12 cellular contexts compared by ENCODE assay signal in genomic region chr17:43669971-43670644, GRCh38. TPM values are rescaled to one million over a fixed set of nuclear protein-coding genes. Genes with fewer than 3 reads are reported as not detected.
DNase-seq lines count a peak whose midpoint lies in the region; ATAC-seq, FAIRE-seq and TF ChIP-seq lines count a peak whose summit lies in the region.
"Had no signal": no experiment of that assay in that cellular context is flagged by ENCODE, and none has a peak within 500 bp of the region (broad histone marks: within the 10 kb centered on the region; RNA-seq: fewer than 3 reads in every experiment).

No MANE protein-coding gene starts in this region.

- in situ Hi-C loops in GM12878 (cut with MboI) = loop anchor here (5.0 to 25.0 kb wide), 2 partner anchors 93 to 458 kb away; partner anchors contain the start of gene TMEM106A

- H3K4me3 Mint-ChIP-seq in activated T-cell treated with anti-CD3 and anti-CD28 coated beads, Interleukin-2, amount 50 U/mL, for 72 hours = no peak overlapping the region
- no peak overlapping the region for H3K4me3 Mint-ChIP-seq in immature natural killer cell
- H3K4me3 Mint-ChIP-seq: activated T-helper 1 cell treated with anti-CD3 and anti-CD28 coated beads, Interleukin-12 subunit alpha, Interleukin-12 subunit beta, Interleukin-2, Interleukin-4 antibody, amounts not matched to agents 30 ng/mL and 10 ng/mL and 1 ng/mL, durations not matched to agents 14 hours and 24 hours and 36 hours; naive B cell had no signal

- H3K4me3 ChIP-seq in GM12878 = no peak overlapping the region
- H3K4me3 ChIP-seq in muscle layer of duodenum (ENCODE audit: low read depth in 1 of 2, low read length in 2 of 2) = no peak overlapping the region
- H3K4me3 ChIP-seq: heart left ventricle had no signal

- 59% methylated on average over 10 of the region's 10 CpGs for WGBS in GM12878 (ENCODE audit: insufficient coverage, insufficient replicate concordance, low lambda C conversion rate, missing lambda C conversion rate)

- POLR2A ChIA-PET in GM12878 (lab: Charles Lee) = interaction anchor here (0.6 to 1.3 kb wide), 5 partner anchors 8 to 152 kb away, joined by 3 to 7 read pairs (median 3); partner anchors contain the start of gene MEOX1

- TF ChIP-seq EP300 in GM12878 (IDR thresholded peaks at IDR 0.05; ENCODE audit: borderline replicate concordance in 1 of 2, control insufficient read depth in 1 of 2, low read depth in 2 of 2, low read length in 2 of 2) = no peak

- peak; percentile 52 for DNase-seq in DMS153 treated with DMSO at 0.1 percent for 48 hours (lab: John Stamatoyannopoulos, UW; ENCODE audit: unreplicated experiment)
- DNase-seq in NCI-H2029 (lab: John Stamatoyannopoulos, UW) = peak; percentile 35
- peak; percentile 59 for DNase-seq in GM12878 (ENCODE audit: low read depth, low spot score)
- DNase-seq in activated T-cell treated with anti-CD3 and anti-CD28 coated beads, Interleukin-2, amount 50 U/mL, for 72 hours = no peak
- DNase-seq in immature natural killer cell = no peak
- no peak for DNase-seq in putamen (ENCODE audit: low spot score)
- DNase-seq in HuH-7 (ENCODE audit: low spot score) = no peak
- DNase-seq: naive B cell had no signal

- FAIRE-seq in GM12878 (lab: Jason Lieb, UNC) = no peak

- no peaks in the 10 kb centered on the region for H4K20me1 ChIP-seq in GM12878 (ENCODE audit: control insufficient read depth, insufficient read depth)

- no peaks in the 10 kb centered on the region for H3K9me3 ChIP-seq in GM12878 (replicated peaks; ENCODE audit: control insufficient read depth, insufficient read depth, low read length)
- no peaks in the 10 kb centered on the region for H3K9me3 ChIP-seq in muscle layer of duodenum (ENCODE audit: control insufficient read depth in 1 of 2, low read length in 2 of 2)
- H3K9me3 ChIP-seq: heart left ventricle had no signal

- SMC1A ChIA-PET in GM12878 (lab: Charles Lee; ENCODE audit: uncharacterized antibody, unreplicated experiment) = interaction anchor here (0.9 to 5.4 kb wide), 8 partner anchors 8 to 186 kb away, joined by 3 to 33 read pairs (median 6); partner anchors contain the start of genes DHX8 and MEOX1

- ATAC-seq in GM12878 = peak; percentile 75
- no peak for ATAC-seq in activated T-cell treated with anti-CD3 and anti-CD28 coated beads, Interleukin-2, amount 50 U/mL, for 72 hours (replicated peaks in 1 of 2)

- no peaks in the 10 kb centered on the region for H3K27me3 Mint-ChIP-seq in activated T-cell treated with anti-CD3 and anti-CD28 coated beads, Interleukin-2, amount 50 U/mL, for 72 hours (ENCODE audit: low read depth)
- peaks cover 2 to 7% (median 5%) of the 10 kb centered on the region in 3 donors for H3K27me3 Mint-ChIP-seq in immature natural killer cell (ENCODE audit: low read depth in 3 of 3)

- H3K27ac ChIP-seq in GM12878 (ENCODE audit: control insufficient read depth, insufficient read depth) (peak overlapping the region; percentile 48), muscle layer of duodenum (ENCODE audit: low read length) (peak overlapping the region; percentile 33)
- H3K27ac ChIP-seq: RWPE1 had no signal

- CTCF ChIA-PET in GM12878 (lab: Yijun Ruan, JAX) = interaction anchor here (0.9 to 6.0 kb wide), 9 partner anchors 8 to 276 kb away, joined by 3 to 55 read pairs (median 5); partner anchors contain the start of gene MEOX1

- no peak for TF ChIP-seq POLR2A in GM12878 (IDR thresholded peaks at IDR 0.05; ENCODE audit: low read depth, low read length)

- no peaks in the 10 kb centered on the region for H3K36me3 Mint-ChIP-seq in activated T-cell treated with anti-CD3 and anti-CD28 coated beads, Interleukin-2, amount 50 U/mL, for 72 hours (ENCODE audit: insufficient read depth in 2 of 2)
- no peaks in the 10 kb centered on the region for H3K36me3 Mint-ChIP-seq in immature natural killer cell
- H3K36me3 Mint-ChIP-seq: naive B cell had no signal

- no peak overlapping the region for H3K9ac ChIP-seq in GM12878 (ENCODE audit: control insufficient read depth, insufficient read depth, low read length)

- intact Hi-C loops in GM12878 (cut with micrococcal nuclease; ENCODE audit: unreplicated experiment) = no loop called here

- peak overlapping the region; percentile 15; the same call in 1 of the 2 replicates for H3K4me2 ChIP-seq in GM12878 (ENCODE audit: control insufficient read depth, insufficient read depth)

- no peaks in the 10 kb centered on the region for H3K36me3 ChIP-seq in GM12878 (ENCODE audit: control insufficient read depth in 2 of 2, insufficient read depth in 2 of 2, low read length in 1 of 2)
- no peaks in the 10 kb centered on the region for H3K36me3 ChIP-seq in muscle layer of duodenum (ENCODE audit: control insufficient read depth in 1 of 2, insufficient read depth in 2 of 2, low read length in 2 of 2)
- H3K36me3 ChIP-seq: heart left ventricle had no signal

- RAD21 ChIA-PET in GM12878 (lab: Charles Lee; ENCODE audit: unreplicated experiment) = interaction anchor here (0.5 to 5.7 kb wide), 9 partner anchors 10 to 1355 kb away, joined by 3 to 334 read pairs (median 4); partner anchors contain the start of gene MEOX1

- TF ChIP-seq RAD21 in GM12878 (IDR thresholded peaks at IDR 0.05; ENCODE audit: insufficient read depth, low read depth, low read length) = no peak

- H3K27me3 ChIP-seq in GM12878 (replicated peaks in 1 of 2; ENCODE audit: control insufficient read depth in 2 of 2, insufficient read depth in 2 of 2, low read length in 1 of 2) (no peaks in the 10 kb centered on the region), muscle layer of duodenum (ENCODE audit: low read depth, low read length) (no peaks in the 10 kb centered on the region)
- H3K27me3 ChIP-seq: heart left ventricle had no signal

- H2AFZ ChIP-seq in GM12878 (ENCODE audit: control insufficient read depth, low read depth, low read length) = peak overlapping the region; percentile 54

- peaks cover 9% of the 10 kb centered on the region for H3K4me1 Mint-ChIP-seq in activated T-cell treated with anti-CD3 and anti-CD28 coated beads, Interleukin-2, amount 50 U/mL, for 72 hours (ENCODE audit: low read depth)
- H3K4me1 Mint-ChIP-seq in immature natural killer cell = no peaks in the 10 kb centered on the region

- H3K27ac Mint-ChIP-seq in activated T-cell treated with anti-CD3 and anti-CD28 coated beads, Interleukin-2, amount 50 U/mL, for 72 hours = no peak overlapping the region
- H3K27ac Mint-ChIP-seq in immature natural killer cell = no peak overlapping the region
- H3K27ac Mint-ChIP-seq: activated T-helper 1 cell treated with anti-CD3 and anti-CD28 coated beads, Interleukin-12 subunit alpha, Interleukin-12 subunit beta, Interleukin-2, Interleukin-4 antibody, amounts not matched to agents 30 ng/mL and 10 ng/mL and 1 ng/mL, durations not matched to agents 14 hours and 24 hours and 36 hours; naive B cell had no signal

- peaks cover 35% of the 10 kb centered on the region for H3K4me1 ChIP-seq in GM12878 (ENCODE audit: control insufficient read depth, insufficient read depth, low read length)
- peaks cover 7 to 10% of the 10 kb centered on the region in 2 donors for H3K4me1 ChIP-seq in muscle layer of duodenum (ENCODE audit: control insufficient read depth in 1 of 2, insufficient read depth in 2 of 2, low read length in 2 of 2)

- BruUV-seq in GM12878 (replicated peaks; lab: Mats Ljungman, UMichigan) = no TSS peak

- H3K9me3 Mint-ChIP-seq in activated T-cell treated with anti-CD3 and anti-CD28 coated beads, Interleukin-2, amount 50 U/mL, for 72 hours = no peaks in the 10 kb centered on the region
- no peaks in the 10 kb centered on the region for H3K9me3 Mint-ChIP-seq in immature natural killer cell
- H3K9me3 Mint-ChIP-seq: activated T-helper 1 cell treated with anti-CD3 and anti-CD28 coated beads, Interleukin-12 subunit alpha, Interleukin-12 subunit beta, Interleukin-2, Interleukin-4 antibody, amounts not matched to agents 30 ng/mL and 10 ng/mL and 1 ng/mL, durations not matched to agents 14 hours and 24 hours and 36 hours; naive B cell had no signal

- TF ChIP-seq CTCF in GM12878 (IDR thresholded peaks at IDR 0.05 in 2 of 3, conservative IDR thresholded peaks at IDR 0.05 in 1 of 3; ENCODE audit: control insufficient read depth in 2 of 3, extremely low read depth in 1 of 3, insufficient read depth in 1 of 3, low read depth in 3 of 3, low read length in 3 of 3) = no peak

- H3K79me2 ChIP-seq in GM12878 (ENCODE audit: control insufficient read depth, insufficient read depth, low read length) = no peaks in the 10 kb centered on the region

TF ChIP-seq in GM12878, 131 proteins besides CTCF, POLR2A, EP300 and RAD21 (continues in another document):
- no peak for TF ChIP-seq PKNOX1 (IDR thresholded peaks at IDR 0.05)

RNA-seq across cellular contexts. Expression of gene MEOX1, which starts 8.4 kb away (rescaled TPM):
- 6.1 and 6.4 TPM in 2 replicates for total RNA-seq in GM12878 (2013; cell fraction: nucleolus; rRNA removed)
- total RNA-seq in GM12878 (2014; rRNA removed) (0.34 and 0.60 TPM in 2 replicates), GM12878 (2014; rRNA removed; fragmentation: Illumina TruSeq; extraction: Trizol) (0.37 and 0.85 TPM in 2 replicates), GM12878 (2021) (0.46 and 0.53 TPM in 2 replicates)
- 0.70 TPM for polyA plus RNA-seq in GM12878 (2011; ENCODE audit: low read depth)
- polyA plus RNA-seq in GM12878 (2011; rRNA removed) (7.5 and 9.4 TPM in 2 replicates), GM12878 (2014; fragmentation: Illumina TruSeq; extraction: Trizol) (0.63 and 1.1 TPM in 2 replicates), GM12878 (2014; fragmentation: Nextera tagmentation; extraction: Ambion mirVana) (under 1 TPM; 0.19 to 0.24 TPM), GM12878 (2014; rRNA removed) (0.44 and 0.45 TPM in 2 replicates), GM12878 (2016; fragmentation: Nextera tagmentation; extraction: Ambion mirVana) (under 1 TPM; 0.25 to 0.72 TPM), immature natural killer cell (not detected)
- polyA plus RNA-seq in GM12878 (2011; cell fraction: cytosol; rRNA removed) = 10.4 TPM in 2 replicates
- polyA plus RNA-seq in GM12878 (2011; cell fraction: nucleus; rRNA removed) = 4.8 and 5.3 TPM in 2 replicates
- 0.99 and 1.8 TPM in 2 replicates for polyA plus RNA-seq in GM12878 (2012)
- 4.9 and 8.7 TPM in 2 replicates for polyA minus RNA-seq in GM12878 (2011; rRNA and poly(A)+ RNA removed)
- polyA minus RNA-seq in GM12878 (2011; cell fraction: cytosol; rRNA and poly(A)+ RNA removed) = 3.6 and 5.6 TPM in 2 replicates
- 5.8 and 6.8 TPM in 2 replicates for polyA minus RNA-seq in GM12878 (2011; cell fraction: nucleus; rRNA and poly(A)+ RNA removed)
- total RNA-seq in activated T-cell treated with anti-CD3 and anti-CD28 coated beads, Interleukin-2, amount 50 U/mL, for 72 hours = under 1 TPM; 0.36 to 0.37 TPM

Comparison
In these comparisons a context has a peak if more than half of its experiments do, and no peak if none do; other contexts are left out.
1. DNase-seq: peak in DMS153 treated with DMSO at 0.1 percent for 48 hours (single experiment), NCI-H2029 (single experiment) and GM12878 (single experiment); none in activated T-cell treated with anti-CD3 and anti-CD28 coated beads, Interleukin-2, amount 50 U/mL, for 72 hours (0 of 2), immature natural killer cell (0 of 3), putamen (single experiment) and HuH-7 (single experiment).